8 cellular contexts compared by ENCODE assay signal in the genomic region with DNA sequence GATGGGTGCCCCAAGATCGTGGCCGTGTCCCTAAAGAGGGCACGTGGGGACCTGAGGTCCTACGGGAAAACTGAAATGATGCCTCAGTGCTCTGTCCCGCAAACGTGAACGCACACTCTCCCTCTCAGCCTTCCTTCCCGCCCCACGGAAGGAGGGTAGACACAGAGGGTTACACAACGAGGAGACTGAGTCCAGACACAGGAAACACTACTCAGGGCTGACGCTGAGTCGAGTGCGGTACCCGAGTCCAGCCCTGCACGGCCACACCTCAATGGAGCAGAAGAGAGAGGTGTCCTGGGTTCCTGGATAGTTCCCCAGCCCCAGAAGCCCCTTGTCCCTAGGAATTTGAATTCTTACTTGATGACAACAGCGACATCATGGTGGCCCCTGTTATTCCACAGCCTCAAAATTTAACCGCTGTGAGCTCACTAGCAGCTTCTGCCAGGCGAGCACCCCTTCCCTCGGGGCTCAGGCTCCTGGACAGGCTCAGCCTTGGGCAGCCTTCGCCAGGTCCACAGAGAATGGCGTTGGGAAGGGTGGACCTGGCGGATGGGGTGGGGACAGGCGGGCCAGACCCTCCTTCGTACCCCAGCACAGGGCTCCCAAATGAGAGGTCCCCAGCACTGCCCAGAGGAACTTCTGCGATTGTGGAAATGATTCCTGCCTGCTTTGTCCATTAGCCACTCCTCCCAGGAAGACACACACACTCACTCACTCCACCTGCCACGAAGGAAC. TPM values are rescaled to one million over a fixed set of nuclear protein-coding genes. Genes with fewer than 3 reads are reported as not detected.
DNase-seq lines count a peak whose midpoint lies in the region; ATAC-seq and TF ChIP-seq lines count a peak whose summit lies in the region.

No MANE protein-coding gene starts in this region.

- H3K9me3 ChIP-seq in Peyer's patch = no peaks in the 10 kb centered on the region

- peaks cover 0 to 58% (median 50%) of the 10 kb centered on the region in 4 donors for H3K4me1 ChIP-seq in Peyer's patch

- TF ChIP-seq CTCF in Peyer's patch (IDR thresholded peaks at IDR 0.05) = no peak
- TF ChIP-seq CTCF in astrocyte of the cerebellum (IDR thresholded peaks at IDR 0.05; ENCODE audit: low read depth, low read length, missing control alignments) = no peak

- H3K27ac ChIP-seq in Peyer's patch = peak overlapping the region; percentile 92 to 99 (median 97)

- peaks cover 0 to 4% (median 0%) of the 10 kb centered on the region in 3 donors for H3K36me3 ChIP-seq in Peyer's patch

- DNase-seq in EL = peak; percentile 20
- DNase-seq in Peyer's patch = peak; percentile 41 to 68 (median 61)
- DNase-seq in astrocyte of the cerebellum (ENCODE audit: low read depth) = no peak
- peak; percentile 45 for DNase-seq in islet precursor cell
- DNase-seq in stimulated activated naive CD8-positive, alpha-beta T cell treated with anti-CD3 and anti-CD28 coated beads, Interleukin-15, Interleukin-2, amounts not matched to agents 100 U/mL and 50 U/mL, for 24 hours = peak; percentile 33
- DNase-seq in DMS79 (lab: John Stamatoyannopoulos, UW) = no peak
- DNase-seq in epidermal melanocyte (ENCODE audit: insufficient read length, low spot score) = no peak

- H3K4me3 ChIP-seq in Peyer's patch = peak overlapping the region; percentile 59 to 95 (median 80)
- peak overlapping the region; percentile 61 for H3K4me3 ChIP-seq in astrocyte of the cerebellum (ENCODE audit: low read depth, low read length)

- TF ChIP-seq POLR2A in Peyer's patch (IDR thresholded peaks at IDR 0.05) = no peak

- no peak for ATAC-seq in stimulated activated naive CD8-positive, alpha-beta T cell treated with anti-CD3 and anti-CD28 coated beads, Interleukin-15, Interleukin-2, amounts not matched to agents 100 U/mL and 50 U/mL, for 24 hours
- no peak for ATAC-seq in GM19351 (IDR thresholded peaks at IDR 0.05; ENCODE audit: unreplicated experiment)

- H3K27me3 ChIP-seq in Peyer's patch = no peaks in the 10 kb centered on the region

- in situ Hi-C loops in astrocyte of the cerebellum (cut with HindIII; ENCODE audit: low sequenced_read_pairs) = no loop called here

RNA-seq across cellular contexts. Expression of gene RNPEPL1, which starts 1.0 kb away (rescaled TPM):
- 100 to 1,000 TPM in 3 of 4 donors, 10 to 100 TPM in 1; 85.0 to 175 (median 154) TPM for total RNA-seq in Peyer's patch

RNA-seq across cellular contexts. Expression of gene DUSP28, which starts 7.1 kb away (rescaled TPM):
- 10 to 100 TPM in 1 of 4 donors, 1 to 10 TPM in 3; 4.2 to 10.1 (median 7.1) TPM for total RNA-seq in Peyer's patch

RNA-seq across cellular contexts. Expression of gene ANKMY1, which starts 9.5 kb away (rescaled TPM):
- 10 to 100 TPM; 27.8 to 89.1 (median 40.1) TPM for total RNA-seq in Peyer's patch

RNA-seq across cellular contexts. Expression of gene CAPN10, which starts 19.2 kb away (rescaled TPM):
- 10 to 100 TPM; 48.3 to 96.4 (median 78.9) TPM for total RNA-seq in Peyer's patch

RNA-seq across cellular contexts. Expression of gene GPR35, which starts 58.0 kb away (rescaled TPM):
- 100 to 1,000 TPM in 3 of 4 donors, 10 to 100 TPM in 1; 61.1 to 341 (median 261) TPM for total RNA-seq in Peyer's patch

Comparison
In these comparisons a context has a peak if more than half of its experiments do, and no peak if none do; other contexts are left out.
1. DNase-seq: peak in EL (single experiment), Peyer's patch (3 of 3), islet precursor cell (single experiment) and stimulated activated naive CD8-positive, alpha-beta T cell treated with anti-CD3 and anti-CD28 coated beads, Interleukin-15, Interleukin-2, amounts not matched to agents 100 U/mL and 50 U/mL, for 24 hours (single experiment); none in astrocyte of the cerebellum (single experiment), DMS79 (single experiment) and epidermal melanocyte (single experiment).